1 cellular context compared by ENCODE assay signal in the genomic region with DNA sequence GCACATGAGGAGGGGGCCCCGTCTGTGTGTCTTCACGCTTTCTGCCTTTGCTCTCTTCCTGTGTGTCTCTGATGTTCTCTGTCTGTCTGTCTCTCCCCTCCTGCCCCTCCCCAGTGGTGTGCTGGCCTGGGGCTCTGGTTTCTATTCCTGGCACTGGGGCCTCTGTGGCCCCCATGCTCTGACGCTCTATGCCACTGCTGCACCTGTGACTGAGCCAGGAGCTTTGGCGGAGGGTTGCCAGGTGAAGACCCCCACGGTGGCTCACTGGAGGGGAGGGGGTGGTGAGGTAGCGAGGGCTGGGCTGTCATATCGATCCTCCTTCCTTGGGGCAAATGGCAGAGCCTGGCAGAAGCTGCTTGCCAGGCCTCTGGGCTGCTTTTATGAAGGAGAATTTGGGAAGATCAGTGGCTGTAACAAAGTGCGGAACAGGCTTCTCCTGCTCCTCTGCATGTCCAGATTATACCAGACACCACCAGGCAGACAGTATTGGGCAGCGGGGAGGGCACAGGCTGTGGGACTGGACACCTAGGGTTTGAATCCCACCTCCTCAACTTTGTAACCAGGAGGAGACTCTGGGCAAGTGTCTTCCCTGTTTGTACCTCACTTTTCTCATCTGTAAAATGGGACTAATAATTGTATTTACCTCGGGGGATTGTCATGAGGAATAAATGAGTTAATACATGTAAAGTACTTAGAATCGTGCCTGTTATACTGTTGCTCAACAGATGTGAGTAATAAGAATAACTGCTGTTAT.
TF ChIP-seq lines count a peak whose summit lies in the region.

No MANE protein-coding gene starts in this region.

TF ChIP-seq in H1, 55 proteins besides CTCF, POLR2A, EP300 and RAD21:
- TF ChIP-seq, protein P1, sequence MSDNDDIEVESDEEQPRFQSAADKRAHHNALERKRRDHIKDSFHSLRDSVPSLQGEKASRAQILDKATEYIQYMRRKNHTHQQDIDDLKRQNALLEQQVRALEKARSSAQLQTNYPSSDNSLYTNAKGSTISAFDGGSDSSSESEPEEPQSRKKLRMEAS (IDR thresholded peaks at IDR 0.05) = no peak
- 0 out of 2 replicates have a peak, but pooled peaks have one; percentile 27 for TF ChIP-seq KDM1A (IDR thresholded peaks at IDR 0.05; ENCODE audit: borderline replicate concordance, low read length)
TF ChIP-seq in H1: peak in this region for 1.
